6 cellular contexts compared by ENCODE assay signal in the genomic region with DNA sequence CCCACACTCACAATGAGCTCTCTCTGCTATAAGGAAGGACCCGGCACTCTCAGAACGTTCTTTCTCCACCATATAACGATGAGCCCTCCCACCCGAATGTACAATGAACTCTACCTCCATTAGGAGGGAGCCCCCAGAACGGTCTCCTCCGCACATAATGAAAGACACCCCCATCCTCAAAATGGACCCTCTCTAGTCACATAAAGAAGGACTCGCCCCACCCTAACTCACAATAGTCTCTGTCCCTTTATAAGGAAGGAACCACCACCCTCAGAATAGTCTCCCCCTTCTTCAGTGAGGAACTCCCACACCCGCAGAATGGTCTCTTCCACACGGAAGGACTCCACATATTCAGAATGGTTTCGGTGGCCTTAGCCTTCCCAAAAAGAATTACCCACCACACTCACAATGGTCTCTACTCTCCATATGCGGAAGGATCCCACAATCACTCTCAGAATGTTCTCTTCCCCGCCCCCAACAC. TPM values are rescaled to one million over a fixed set of nuclear protein-coding genes. Genes with fewer than 3 reads are reported as not detected.
DNase-seq lines count a peak whose midpoint lies in the region; ATAC-seq and TF ChIP-seq lines count a peak whose summit lies in the region.

No MANE protein-coding gene starts in this region.

- peaks cover 25% of the 10 kb centered on the region for H3K4me1 ChIP-seq in DND-41 (ENCODE audit: insufficient read depth, low read length)
- no peaks in the 10 kb centered on the region for H3K4me1 ChIP-seq in right cardiac atrium (ENCODE audit: control insufficient read depth, insufficient read depth, low read length)
- H3K4me1 ChIP-seq in aorta (ENCODE audit: control insufficient read depth in 1 of 2, insufficient read depth in 2 of 2, low read length in 2 of 2) = no peaks in the 10 kb centered on the region

- ATAC-seq in DND-41 (ENCODE audit: insufficient read depth, low read depth) (peak; percentile 21), right cardiac atrium (peak; percentile 6 to 13), aorta (ENCODE audit: low FRiP score) (no peak), GM18858 (IDR thresholded peaks at IDR 0.05; ENCODE audit: unreplicated experiment) (no peak)

- H3K79me2 ChIP-seq in DND-41 (ENCODE audit: insufficient read depth, low read length) = peaks cover 19% of the 10 kb centered on the region

- H3K27me3 ChIP-seq in DND-41 (ENCODE audit: insufficient read depth, low read length, poor library complexity) (no peaks in the 10 kb centered on the region), right cardiac atrium (ENCODE audit: control insufficient read depth, insufficient read depth) (no peaks in the 10 kb centered on the region), aorta (ENCODE audit: control insufficient read depth in 1 of 2, insufficient read depth in 2 of 2, low read length in 1 of 2) (no peaks in the 10 kb centered on the region)

- intact Hi-C loops in right cardiac atrium (cut with DNase I) (no loop called here), aorta (cut with DNase I) (no loop called here)

- DNase-seq in DND-41 (peak; percentile 11), RPMI7951 (ENCODE audit: low read depth) (peak; percentile 41), right cardiac atrium (no peak), aorta (peak in 1 of 2 donors; percentile 7), SK-N-DZ (ENCODE audit: low spot score) (no peak)

- peak overlapping the region; percentile 72 to 95; a peak in 3 of 4 replicates for H3K4me3 ChIP-seq in DND-41 (ENCODE audit: low read depth in 1 of 2, low read length in 2 of 2)
- peak overlapping the region; percentile 84 for H3K4me3 ChIP-seq in right cardiac atrium (ENCODE audit: low read length)
- H3K4me3 ChIP-seq in aorta (ENCODE audit: low read length in 2 of 2) = peak overlapping the region; percentile 43 to 73

- H3K9me3 ChIP-seq in DND-41 (ENCODE audit: insufficient read depth, low read length, severe bottlenecking) (no peaks in the 10 kb centered on the region), right cardiac atrium (ENCODE audit: control insufficient read depth, low read length) (no peaks in the 10 kb centered on the region), aorta (ENCODE audit: control insufficient read depth, low read length) (no peaks in the 10 kb centered on the region)

- no peaks in the 10 kb centered on the region for H4K20me1 ChIP-seq in DND-41 (ENCODE audit: insufficient read depth, low read length)

- H3K9ac ChIP-seq in DND-41 (ENCODE audit: low read depth, low read length) = peak overlapping the region; percentile 61

- WGBS in right cardiac atrium = 1% methylated on average over 12 of the region's 12 CpGs
- WGBS in aorta, 2 donors = 0 to 21% methylated on average over 12 of the region's 12 CpGs

- H3K36me3 ChIP-seq in DND-41 (ENCODE audit: insufficient read depth, low read length) = peaks cover 29% of the 10 kb centered on the region
- H3K36me3 ChIP-seq in aorta (ENCODE audit: control insufficient read depth in 1 of 2, insufficient read depth in 2 of 2, low read length in 1 of 2) = peaks cover 0 to 2% of the 10 kb centered on the region in 2 donors

- peak overlapping the region; percentile 95 for H3K4me2 ChIP-seq in DND-41 (ENCODE audit: insufficient read depth, low read length)

- peak overlapping the region; percentile 79 for H2AFZ ChIP-seq in DND-41 (ENCODE audit: low read depth, low read length)

- H3K27ac ChIP-seq in DND-41 (ENCODE audit: low read length) = peak overlapping the region; percentile 88
- no peak overlapping the region for H3K27ac ChIP-seq in right cardiac atrium (ENCODE audit: low read length)
- no peak overlapping the region for H3K27ac ChIP-seq in aorta (ENCODE audit: low read depth in 1 of 2, low read length in 2 of 2)

- no peak for TF ChIP-seq CTCF in DND-41 (IDR thresholded peaks at IDR 0.05; ENCODE audit: borderline replicate concordance, extremely low read depth, low read length, poor library complexity, severe bottlenecking)

RNA-seq across cellular contexts. Expression of gene SLC35A2, which starts 0.5 kb away (rescaled TPM):
- total RNA-seq in RPMI7951 (2014; rRNA removed; shearing (Covaris generic)) = 29.9 and 40.6 TPM in 2 replicates
- total RNA-seq in right cardiac atrium (10 to 100 TPM in 3 of 4 donors, 1 to 10 TPM in 1; 9.9 to 16.7 (median 13.2) TPM), aorta (10 to 100 TPM; 14.2 to 18.3 TPM)
- polyA plus RNA-seq in right cardiac atrium (10.4 TPM), aorta (10 to 100 TPM in 1 of 2 donors, 1 to 10 TPM in 1; 5.0 to 18.6 TPM)
- 11.0 and 16.5 TPM in 2 replicates for polyA plus RNA-seq in SK-N-DZ (2014; cell fraction: cytosol; rRNA removed)
- 13.2 and 21.5 TPM in 2 replicates for polyA plus RNA-seq in SK-N-DZ (2014; cell fraction: nucleus; rRNA removed)

RNA-seq across cellular contexts. Expression of gene PIM2, which starts 7.9 kb away (rescaled TPM):
- 21.3 and 22.0 TPM in 2 replicates for total RNA-seq in RPMI7951 (2014; rRNA removed; shearing (Covaris generic))
- 1 to 10 TPM; 3.6 to 6.6 (median 5.7) TPM for total RNA-seq in right cardiac atrium
- 4.3 TPM for polyA plus RNA-seq in right cardiac atrium
- 1 to 10 TPM; 8.1 to 9.2 TPM for total RNA-seq in aorta
- 1 to 10 TPM; 3.6 to 5.1 TPM for polyA plus RNA-seq in aorta
- polyA plus RNA-seq in SK-N-DZ (2014; cell fraction: cytosol; rRNA removed) = 10.6 and 11.2 TPM in 2 replicates
- polyA plus RNA-seq in SK-N-DZ (2014; cell fraction: nucleus; rRNA removed) = 6.1 and 6.7 TPM in 2 replicates

RNA-seq across cellular contexts. Expression of gene PQBP1, which starts 13.2 kb away (rescaled TPM):
- 74.1 and 75.8 TPM in 2 replicates for total RNA-seq in RPMI7951 (2014; rRNA removed; shearing (Covaris generic))
- total RNA-seq in right cardiac atrium (10 to 100 TPM; 59.8 to 72.6 (median 69.8) TPM), aorta (10 to 100 TPM; 48.8 to 49.3 TPM)
- polyA plus RNA-seq in right cardiac atrium (78.6 TPM), aorta (100 to 1,000 TPM in 1 of 2 donors, 10 to 100 TPM in 1; 75.0 to 112 TPM)
- 33.6 and 38.2 TPM in 2 replicates for polyA plus RNA-seq in SK-N-DZ (2014; cell fraction: cytosol; rRNA removed)
- polyA plus RNA-seq in SK-N-DZ (2014; cell fraction: nucleus; rRNA removed) = 35.0 and 48.2 TPM in 2 replicates

RNA-seq across cellular contexts. Expression of gene TIMM17B, which starts 13.4 kb away (rescaled TPM):
- total RNA-seq in RPMI7951 (2014; rRNA removed; shearing (Covaris generic)) = 75.1 and 106 TPM in 2 replicates
- total RNA-seq in right cardiac atrium = 10 to 100 TPM; 45.3 to 68.2 (median 59.7) TPM
- 74.4 TPM for polyA plus RNA-seq in right cardiac atrium
- total RNA-seq in aorta = 10 to 100 TPM; 26.2 TPM
- polyA plus RNA-seq in aorta = 10 to 100 TPM; 38.6 to 44.5 TPM
- polyA plus RNA-seq in SK-N-DZ (2014; cell fraction: cytosol; rRNA removed) = 163 and 201 TPM in 2 replicates
- polyA plus RNA-seq in SK-N-DZ (2014; cell fraction: nucleus; rRNA removed) = 117 and 118 TPM in 2 replicates

RNA-seq across cellular contexts. Expression of gene OTUD5, which starts 46.4 kb away (rescaled TPM):
- 24.6 and 28.7 TPM in 2 replicates for total RNA-seq in RPMI7951 (2014; rRNA removed; shearing (Covaris generic))
- total RNA-seq in right cardiac atrium (10 to 100 TPM; 22.7 to 27.3 (median 24.9) TPM), aorta (10 to 100 TPM; 37.4 to 47.5 TPM)
- polyA plus RNA-seq in right cardiac atrium (19.9 TPM), aorta (10 to 100 TPM; 26.4 to 50.6 TPM)
- 28.2 and 37.9 TPM in 2 replicates for polyA plus RNA-seq in SK-N-DZ (2014; cell fraction: cytosol; rRNA removed)
- 51.9 and 54.4 TPM in 2 replicates for polyA plus RNA-seq in SK-N-DZ (2014; cell fraction: nucleus; rRNA removed)

Comparison
In these comparisons a context has a peak if more than half of its experiments do, and no peak if none do; other contexts are left out.
1. ATAC-seq: peak in DND-41 (single experiment) and right cardiac atrium (2 of 2); none in aorta (single experiment) and GM18858 (single experiment).
2. DNase-seq: peak in DND-41 (single experiment) and RPMI7951 (single experiment); none in right cardiac atrium (0 of 3) and SK-N-DZ (single experiment).
3. Peak in every context shown above with its lines, with median percentiles within 50 percentile points of each other: H3K4me3 ChIP-seq.